ENCODE assay signal across 23 cellular contexts in the genomic region with DNA sequence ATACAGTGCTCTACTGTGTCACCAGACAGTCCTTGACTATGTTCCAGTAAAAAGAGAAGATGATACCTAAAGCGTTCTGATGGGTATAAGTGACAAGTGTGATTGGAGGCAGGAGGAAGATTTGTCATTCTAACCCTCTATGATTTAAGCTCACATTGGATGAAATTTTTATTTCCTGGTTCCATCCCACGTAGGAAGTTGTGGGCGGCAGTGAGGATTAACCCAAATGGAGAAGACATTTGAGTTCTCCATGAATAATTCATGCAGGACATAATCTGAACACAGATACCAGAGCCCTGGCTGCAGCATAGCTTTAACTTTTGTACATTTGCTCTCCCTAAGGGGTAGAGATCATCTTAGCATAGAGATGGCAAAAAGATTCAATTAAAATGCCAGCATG.
"Had no signal": no experiment of that assay in that cellular context is flagged by ENCODE, and none has a peak within 500 bp of the region (broad histone marks: within the 10 kb centered on the region; RNA-seq: fewer than 3 reads in every experiment).

No MANE protein-coding gene starts in this region.

- FAIRE-seq: astrocyte, endometrium, keratinocyte had no signal

- H3K27ac ChIP-seq: breast epithelium, upper lobe of left lung had no signal

- H3K9me3 Mint-ChIP-seq: activated T-cell treated with anti-CD3 and anti-CD28 coated beads, Interleukin-2, amount 50 U/mL, for 4 hours; activated T-helper 2 cell treated with anti-CD3 and anti-CD28 coated beads, Interferon-gamma antibody, Interleukin-2, Interleukin-4, amounts not matched to agents 10 μg/mL and 5 μg/mL and 100 μg/mL, durations not matched to agents 14 hours and 24 hours and 36 hours; memory B cell; nephron had no signal

- H3K4me2 ChIP-seq: smooth muscle cell had no signal

- DNase-seq: activated CD4-positive, alpha-beta T cell treated with anti-CD3 and anti-CD28 coated beads for 4 hours; activated CD4-positive, alpha-beta T cell treated with anti-CD3 and anti-CD28 coated beads, Interleukin-2, amount 50 U/mL, for 48 hours; activated CD4-positive, CD25-positive, alpha-beta regulatory T cell; activated CD8-positive, alpha-beta memory T cell treated with anti-CD3 and anti-CD28 coated beads, Interleukin-2, amount 50 U/mL, for 48 hours; activated naive CD4-positive, alpha-beta T cell; activated T-cell treated with anti-CD3 and anti-CD28 coated beads, Interleukin-2, amount 50 U/mL, for 4 hours; cerebellar nuclear complex; cortex of kidney; left colon; stimulated activated CD4-positive, alpha-beta T cell treated with anti-CD3 and anti-CD28 coated beads, Interleukin-15, amount 100 ng/mL, for 24 hours; stimulated activated naive B cell treated with anti-CD40 and anti-IgM and Interleukin-4, amounts not matched to agents 10 μg/mL and 1 μg/mL and 100 μg/mL, for 72 hours; T1000; upper lobe of left lung had no signal

- ATAC-seq: activated T-cell treated with anti-CD3 and anti-CD28 coated beads, Interleukin-2, amount 50 U/mL, for 4 hours; left colon; sciatic nerve; stimulated activated naive B cell treated with anti-CD40 and anti-IgM and Interleukin-4, amounts not matched to agents 10 μg/mL and 1 μg/mL and 100 μg/mL, for 72 hours had no signal

- H3K27me3 ChIP-seq: breast epithelium, upper lobe of left lung had no signal

- H3K27ac Mint-ChIP-seq: activated naive CD8-positive, alpha-beta T cell; activated T-helper 2 cell treated with anti-CD3 and anti-CD28 coated beads, Interferon-gamma antibody, Interleukin-2, Interleukin-4, amounts not matched to agents 10 μg/mL and 5 μg/mL and 100 μg/mL, durations not matched to agents 14 hours and 24 hours and 36 hours; memory B cell; stimulated activated naive B cell treated with anti-CD40 and anti-IgM and Interleukin-4, amounts not matched to agents 10 μg/mL and 1 μg/mL and 100 μg/mL, for 72 hours had no signal

- H3K4me1 ChIP-seq: breast epithelium, upper lobe of left lung had no signal

- H3K4me1 Mint-ChIP-seq: stimulated activated naive B cell treated with anti-CD40 and anti-IgM and Interleukin-4, amounts not matched to agents 10 μg/mL and 1 μg/mL and 100 μg/mL, for 72 hours had no signal

- H3K27me3 Mint-ChIP-seq: activated naive CD8-positive, alpha-beta T cell; memory B cell; stimulated activated naive B cell treated with anti-CD40 and anti-IgM and Interleukin-4, amounts not matched to agents 10 μg/mL and 1 μg/mL and 100 μg/mL, for 72 hours had no signal

- H3K4me3 ChIP-seq: breast epithelium, smooth muscle cell, upper lobe of left lung had no signal

- H3K4me3 Mint-ChIP-seq: activated naive CD8-positive, alpha-beta T cell; activated T-cell treated with anti-CD3 and anti-CD28 coated beads, Interleukin-2, amount 50 U/mL, for 4 hours; memory B cell; nephron; stimulated activated naive B cell treated with anti-CD40 and anti-IgM and Interleukin-4, amounts not matched to agents 10 μg/mL and 1 μg/mL and 100 μg/mL, for 72 hours had no signal

- H3K36me3 ChIP-seq: breast epithelium had no signal

- H3K9me3 ChIP-seq: breast epithelium, upper lobe of left lung had no signal
